ENCODE assay signal across 1 cellular context in genomic region chr20:59002388-59002787, GRCh38.
TF ChIP-seq lines count a peak whose summit lies in the region.

No MANE protein-coding gene starts in this region.

TF ChIP-seq in SK-N-SH, 30 proteins besides CTCF, POLR2A, EP300 and RAD21:
- TF ChIP-seq ZBTB33 (IDR thresholded peaks at IDR 0.05; ENCODE audit: borderline replicate concordance, low read depth) (no peak), USF1 (IDR thresholded peaks at IDR 0.05; ENCODE audit: borderline replicate concordance, low read depth) (no peak), CHD2 (IDR thresholded peaks at IDR 0.05; ENCODE audit: low read length, partially characterized antibody) (no peak), RCOR1 (IDR thresholded peaks at IDR 0.05; ENCODE audit: low read length) (no peak), TEAD4 (IDR thresholded peaks at IDR 0.05; ENCODE audit: borderline replicate concordance, insufficient read depth) (no peak), TCF12 (IDR thresholded peaks at IDR 0.05) (no peak), MXI1 (IDR thresholded peaks at IDR 0.05; ENCODE audit: low read depth, low read length) (no peak), NFIC (IDR thresholded peaks at IDR 0.05; ENCODE audit: borderline replicate concordance) (no peak), GATA2 (CRISPR knock-in tag; IDR thresholded peaks at IDR 0.05) (no peak), RXRA (IDR thresholded peaks at IDR 0.05; ENCODE audit: borderline replicate concordance, low read depth) (no peak), SIN3A (IDR thresholded peaks at IDR 0.05; ENCODE audit: borderline replicate concordance, low read depth, low read length) (no peak), FOXM1 (IDR thresholded peaks at IDR 0.05; ENCODE audit: low read depth) (no peak), FOSL2 (IDR thresholded peaks at IDR 0.05; ENCODE audit: borderline replicate concordance, low read depth) (no peak), JUND (IDR thresholded peaks at IDR 0.05) (no peak), POLR2AphosphoS5 (IDR thresholded peaks at IDR 0.05; ENCODE audit: low read depth, low read length) (no peak)
- TF ChIP-seq, protein P1, sequence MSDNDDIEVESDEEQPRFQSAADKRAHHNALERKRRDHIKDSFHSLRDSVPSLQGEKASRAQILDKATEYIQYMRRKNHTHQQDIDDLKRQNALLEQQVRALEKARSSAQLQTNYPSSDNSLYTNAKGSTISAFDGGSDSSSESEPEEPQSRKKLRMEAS (IDR thresholded peaks at IDR 0.05; ENCODE audit: low read depth) = no peak
- TF ChIP-seq, protein P2, sequence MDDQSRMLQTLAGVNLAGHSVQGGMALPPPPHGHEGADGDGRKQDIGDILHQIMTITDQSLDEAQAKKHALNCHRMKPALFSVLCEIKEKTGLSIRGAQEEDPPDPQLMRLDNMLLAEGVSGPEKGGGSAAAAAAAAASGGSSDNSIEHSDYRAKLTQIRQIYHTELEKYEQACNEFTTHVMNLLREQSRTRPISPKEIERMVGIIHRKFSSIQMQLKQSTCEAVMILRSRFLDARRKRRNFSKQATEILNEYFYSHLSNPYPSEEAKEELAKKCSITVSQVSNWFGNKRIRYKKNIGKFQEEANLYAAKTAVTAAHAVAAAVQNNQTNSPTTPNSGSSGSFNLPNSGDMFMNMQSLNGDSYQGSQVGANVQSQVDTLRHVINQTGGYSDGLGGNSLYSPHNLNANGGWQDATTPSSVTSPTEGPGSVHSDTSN (IDR thresholded peaks at IDR 0.05) = no peak
- TF ChIP-seq, protein P3, sequence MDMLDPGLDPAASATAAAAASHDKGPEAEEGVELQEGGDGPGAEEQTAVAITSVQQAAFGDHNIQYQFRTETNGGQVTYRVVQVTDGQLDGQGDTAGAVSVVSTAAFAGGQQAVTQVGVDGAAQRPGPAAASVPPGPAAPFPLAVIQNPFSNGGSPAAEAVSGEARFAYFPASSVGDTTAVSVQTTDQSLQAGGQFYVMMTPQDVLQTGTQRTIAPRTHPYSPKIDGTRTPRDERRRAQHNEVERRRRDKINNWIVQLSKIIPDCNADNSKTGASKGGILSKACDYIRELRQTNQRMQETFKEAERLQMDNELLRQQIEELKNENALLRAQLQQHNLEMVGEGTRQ (IDR thresholded peaks at IDR 0.05; ENCODE audit: borderline replicate concordance, low read depth, low read length) = no peak
